Comparison of ENCODE assay signal across 8 cellular contexts in the genomic region with DNA sequence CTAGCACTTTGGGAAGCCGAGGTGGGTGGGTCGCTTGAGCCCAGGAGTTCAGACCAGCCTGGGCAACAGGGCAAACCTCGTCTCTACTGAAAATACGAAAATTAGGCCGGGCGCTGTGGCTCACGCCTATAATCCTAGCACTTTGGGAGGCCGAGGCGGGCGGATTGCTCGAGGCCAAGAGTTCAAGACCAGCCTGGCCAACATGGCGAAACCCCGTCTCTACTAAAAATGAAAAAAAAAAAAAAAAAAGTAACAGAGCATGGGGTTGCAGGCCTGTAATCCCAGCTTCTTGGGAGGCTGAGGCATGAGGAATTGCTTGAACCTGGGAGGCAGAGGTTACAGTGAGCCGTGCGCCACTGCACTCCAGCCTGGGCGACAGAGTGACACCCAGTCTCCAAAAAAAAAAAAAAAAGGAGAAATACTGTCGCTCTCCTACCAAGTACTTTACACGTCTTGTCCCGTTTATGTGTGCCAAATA. TPM values are rescaled to one million over a fixed set of nuclear protein-coding genes. Genes with fewer than 3 reads are reported as not detected.
DNase-seq lines count a peak whose midpoint lies in the region; ATAC-seq, FAIRE-seq and TF ChIP-seq lines count a peak whose summit lies in the region.

No MANE protein-coding gene starts in this region.

- WGBS in transverse colon (ENCODE audit: low coverage in 1 of 2), 2 donors, result 45% methylated on average over 14 to 19 of the region's 19 CpGs

- no peak for FAIRE-seq in astrocyte (lab: Jason Lieb, UNC)

- H3K4me1 ChIP-seq in astrocyte (ENCODE audit: insufficient read depth, low read length), result peaks cover 4% of the 10 kb centered on the region
- H3K4me1 ChIP-seq in lower lobe of right lung, result peaks cover 12% of the 10 kb centered on the region
- peaks cover 4 to 19% (median 11%) of the 10 kb centered on the region in 4 donors for H3K4me1 ChIP-seq in transverse colon

- H3K27ac Mint-ChIP-seq in activated T-cell treated with anti-CD3 and anti-CD28 coated beads, Interleukin-2, amount 50 U/mL, for 72 hours, result no peak overlapping the region
- no peak overlapping the region for H3K27ac Mint-ChIP-seq in astrocyte (ENCODE audit: unreplicated experiment)

- peak overlapping the region; percentile 80 for H3K9ac ChIP-seq in astrocyte (ENCODE audit: low read length)

- no peak for ATAC-seq in activated T-cell treated with anti-CD3 and anti-CD28 coated beads, Interleukin-2, amount 50 U/mL, for 72 hours (replicated peaks in 1 of 2)
- ATAC-seq in lower lobe of right lung (no peak), GM21737 (IDR thresholded peaks at IDR 0.05; ENCODE audit: unreplicated experiment) (no peak)

- TF ChIP-seq EP300 in transverse colon (IDR thresholded peaks at IDR 0.05; ENCODE audit: low read depth), result no peak

- peaks cover 2 to 8% of the 10 kb centered on the region in 2 donors for H3K36me3 Mint-ChIP-seq in activated T-cell treated with anti-CD3 and anti-CD28 coated beads, Interleukin-2, amount 50 U/mL, for 72 hours (ENCODE audit: insufficient read depth in 2 of 2)
- H3K36me3 Mint-ChIP-seq in astrocyte (ENCODE audit: low read depth, unreplicated experiment), result no peaks in the 10 kb centered on the region

- H3K4me3 Mint-ChIP-seq in activated T-cell treated with anti-CD3 and anti-CD28 coated beads, Interleukin-2, amount 50 U/mL, for 72 hours, result peak overlapping the region; percentile 97 to 98
- H3K4me3 Mint-ChIP-seq in astrocyte (ENCODE audit: unreplicated experiment), result peak overlapping the region; percentile 89

- no peaks in the 10 kb centered on the region for H3K9me3 Mint-ChIP-seq in activated T-cell treated with anti-CD3 and anti-CD28 coated beads, Interleukin-2, amount 50 U/mL, for 72 hours
- H3K9me3 Mint-ChIP-seq in astrocyte (ENCODE audit: unreplicated experiment), result no peaks in the 10 kb centered on the region

- TF ChIP-seq CTCF in astrocyte (IDR thresholded peaks at IDR 0.05; ENCODE audit: insufficient read depth, low read depth, low read length), result no peak
- no peak for TF ChIP-seq CTCF in lower lobe of right lung (IDR thresholded peaks at IDR 0.05)
- TF ChIP-seq CTCF in transverse colon (IDR thresholded peaks at IDR 0.05), result no peak

- H3K27me3 Mint-ChIP-seq in activated T-cell treated with anti-CD3 and anti-CD28 coated beads, Interleukin-2, amount 50 U/mL, for 72 hours (ENCODE audit: low read depth), result no peaks in the 10 kb centered on the region
- no peaks in the 10 kb centered on the region for H3K27me3 Mint-ChIP-seq in astrocyte (ENCODE audit: low read depth, unreplicated experiment)

- H3K4me3 ChIP-seq in astrocyte (ENCODE audit: insufficient read depth, low read depth, low read length) (peak overlapping the region; percentile 73), lower lobe of right lung (peak overlapping the region; percentile 59), transverse colon (peak overlapping the region; percentile 45 to 66 (median 46))

- H3K4me1 Mint-ChIP-seq in activated T-cell treated with anti-CD3 and anti-CD28 coated beads, Interleukin-2, amount 50 U/mL, for 72 hours (ENCODE audit: low read depth), result peaks cover 25% of the 10 kb centered on the region
- peaks cover 2% of the 10 kb centered on the region for H3K4me1 Mint-ChIP-seq in astrocyte (ENCODE audit: low read depth, unreplicated experiment)

- intact Hi-C loops in lower lobe of right lung (cut with DNase I) (no loop called here), transverse colon (cut with DNase I; ENCODE audit: low total_unique reads) (no loop called here)

- no peak for DNase-seq in activated T-cell treated with anti-CD3 and anti-CD28 coated beads, Interleukin-2, amount 50 U/mL, for 72 hours
- DNase-seq in activated T-cell treated with anti-CD3 and anti-CD28 coated beads, Interleukin-2, amount 50 U/mL, for 48 hours, result no peak
- DNase-seq in astrocyte (ENCODE audit: low read depth) (no peak), lower lobe of right lung (peak; percentile 49), transverse colon (no peak), NCI-H748 (lab: John Stamatoyannopoulos, UW; ENCODE audit: unreplicated experiment) (no peak), SKM-1 (lab: John Stamatoyannopoulos, UW; ENCODE audit: unreplicated experiment) (no peak)

- H3K27ac ChIP-seq in astrocyte (ENCODE audit: low read depth, low read length) (no peak overlapping the region), lower lobe of right lung (no peak overlapping the region), transverse colon (peak overlapping the region in 3 of 4 donors; percentile 3 to 32 (median 24))

- H3K4me2 ChIP-seq in astrocyte (ENCODE audit: low read length), result peak overlapping the region; percentile 91

- in situ Hi-C loops in transverse colon (cut with MboI; ENCODE audit: low pct_ligation_motif_present in 1 of 4, low pct_unique_long_range_greater_than_20kb in 1 of 4, low sequenced_read_pairs in 3 of 4), result loop anchor here in 2 of 4 donors (25.0 kb wide), 2 partner anchors 761 to 786 kb away; partner anchors contain the start of gene NENF (in 1 of the 2)

- H3K27me3 ChIP-seq in astrocyte (ENCODE audit: insufficient read depth, low read length) (no peaks in the 10 kb centered on the region), lower lobe of right lung (ENCODE audit: low read depth) (no peaks in the 10 kb centered on the region), transverse colon (no peaks in the 10 kb centered on the region)

- no peaks in the 10 kb centered on the region for H4K20me1 ChIP-seq in astrocyte (ENCODE audit: insufficient read depth, low read length)

- H3K79me2 ChIP-seq in astrocyte (ENCODE audit: insufficient read depth, low read length), result peaks cover 21% of the 10 kb centered on the region

- TF ChIP-seq POLR2A in transverse colon (IDR thresholded peaks at IDR 0.05), result no peak

- H3K36me3 ChIP-seq in astrocyte (ENCODE audit: insufficient read depth, low read length) (no peaks in the 10 kb centered on the region), lower lobe of right lung (no peaks in the 10 kb centered on the region), transverse colon (no peaks in the 10 kb centered on the region)

- H2AFZ ChIP-seq in astrocyte (ENCODE audit: low read depth, low read length), result peak overlapping the region; percentile 91

- H3K9me3 ChIP-seq in astrocyte (ENCODE audit: insufficient read depth, low read depth, low read length) (no peaks in the 10 kb centered on the region), lower lobe of right lung (no peaks in the 10 kb centered on the region), transverse colon (no peaks in the 10 kb centered on the region)

RNA-seq across cellular contexts. Expression of gene NEK2, which starts 0.7 kb away (rescaled TPM):
- 10 to 100 TPM; 36.8 to 41.9 TPM for total RNA-seq in activated T-cell treated with anti-CD3 and anti-CD28 coated beads, Interleukin-2, amount 50 U/mL, for 72 hours
- total RNA-seq in astrocyte (1.4 and 1.6 TPM in 2 replicates), lower lobe of right lung (0.77 TPM), transverse colon (1 to 10 TPM; 1.7 to 4.9 (median 2.1) TPM)

Comparison
In these comparisons a context has a peak if more than half of its experiments do, and no peak if none do; other contexts are left out.
1. H3K27ac ChIP-seq: peak in transverse colon (3 of 4); none in astrocyte (single experiment) and lower lobe of right lung (single experiment).
2. RNA of gene NEK2, which starts 0.7 kb away (total RNA-seq): 36.8 to 41.9 TPM in activated T-cell treated with anti-CD3 and anti-CD28 coated beads, Interleukin-2, amount 50 U/mL, for 72 hours; 1.7 to 4.9 TPM in transverse colon, 1.4 to 1.6 TPM in astrocyte and 0.77 TPM in lower lobe of right lung (single experiment); every median in the first group is over 4 times any median in the second.
3. Peak in every context shown above with its lines, with median percentiles within 50 percentile points of each other: H3K4me3 ChIP-seq.